27 cellular contexts compared by ENCODE assay signal in the genomic region with DNA sequence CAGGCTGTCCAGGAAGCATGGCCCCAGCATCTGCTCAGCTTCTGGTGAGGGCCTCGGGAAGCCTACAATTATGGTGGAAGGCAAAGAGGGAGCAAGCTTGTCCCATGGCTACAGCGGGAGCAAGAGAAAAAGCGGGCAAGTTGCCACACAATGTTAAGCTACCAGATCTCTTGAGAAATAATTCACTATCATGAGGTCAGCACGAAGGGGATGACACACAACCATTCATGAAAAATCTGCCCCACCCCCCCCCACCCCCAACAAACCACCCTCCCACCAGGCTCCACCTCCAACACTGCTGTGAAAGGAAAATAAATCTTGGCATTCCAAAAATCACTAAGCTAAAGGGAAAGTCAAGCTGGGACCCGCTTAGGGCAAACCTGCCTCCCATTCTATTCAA.
DNase-seq lines count a peak whose midpoint lies in the region; ATAC-seq, FAIRE-seq and TF ChIP-seq lines count a peak whose summit lies in the region.
"Had no signal": no experiment of that assay in that cellular context is flagged by ENCODE, and none has a peak within 500 bp of the region (broad histone marks: within the 10 kb centered on the region; RNA-seq: fewer than 3 reads in every experiment).

No MANE protein-coding gene starts in this region.

- intact Hi-C loops in right lobe of liver (cut with DNase I) (no loop called here), HepG2 (cut with micrococcal nuclease; ENCODE audit: unreplicated experiment) (no loop called here)

- no peak overlapping the region for H3K4me2 ChIP-seq in HepG2 (ENCODE audit: low read depth, low read length)
- H3K4me2 ChIP-seq: BLaER1, SK-N-SH had no signal

- H3K27ac ChIP-seq in right lobe of liver (no peak overlapping the region), HepG2 (ENCODE audit: extremely low read length, insufficient read depth, low read length) (no peak overlapping the region), foreskin keratinocyte (no peak overlapping the region)
- H3K27ac ChIP-seq: BLaER1 had no signal

- no peak for FAIRE-seq in HepG2 (lab: Jason Lieb, UNC)
- FAIRE-seq: G401.6, GM12878 had no signal

- no peak overlapping the region for H3K4me3 ChIP-seq in right lobe of liver
- no peak overlapping the region for H3K4me3 ChIP-seq in HepG2 (replicated peaks in 1 of 3; ENCODE audit: insufficient read depth in 1 of 3, low read depth in 2 of 3, low read length in 3 of 3)
- H3K4me3 ChIP-seq in cardiac fibroblast (replicated peaks in 1 of 2; ENCODE audit: low read depth in 2 of 2, low read length in 2 of 2) = no peak overlapping the region
- H3K4me3 ChIP-seq: BLaER1, GM12878, HAP-1 had no signal

- in situ Hi-C loops in HepG2 (cut with HindIII; ENCODE audit: extremely low pct_ligation_motif_present, low pct_unique_long_range_greater_than_20kb) = no loop called here

- TF ChIP-seq CTCF in right lobe of liver (IDR thresholded peaks at IDR 0.05) (no peak), HepG2 (CRISPR knock-in tag; IDR thresholded peaks at IDR 0.05) (no peak), cardiac fibroblast (IDR thresholded peaks at IDR 0.05; ENCODE audit: low read depth, low read length) (no peak), foreskin keratinocyte (conservative IDR thresholded peaks at IDR 0.05) (no peak)

- H3K9me3 ChIP-seq in right lobe of liver (no peaks in the 10 kb centered on the region), HepG2 (ENCODE audit: low read length) (no peaks in the 10 kb centered on the region)
- H3K9me3 ChIP-seq: BLaER1, HAP-1, SK-N-SH had no signal

- peaks cover 0 to 26% (median 12%) of the 10 kb centered on the region in 4 donors for H3K4me1 ChIP-seq in right lobe of liver
- peaks cover 31% of the 10 kb centered on the region for H3K4me1 ChIP-seq in HepG2 (ENCODE audit: insufficient read depth, low read length)
- no peaks in the 10 kb centered on the region for H3K4me1 ChIP-seq in foreskin keratinocyte
- H3K4me1 ChIP-seq: BLaER1, HAP-1 had no signal

- POLR2A ChIA-PET in HepG2 (lab: Yijun Ruan, JAX) = no interaction called here

- ATAC-seq in right lobe of liver (peak in 3 of 4 donors; percentile 18 to 23 (median 18)), HepG2 (no peak), foreskin keratinocyte (peak; percentile 27), GM21825 (IDR thresholded peaks at IDR 0.05; ENCODE audit: unreplicated experiment) (no peak), HG03378 (IDR thresholded peaks at IDR 0.05; ENCODE audit: unreplicated experiment) (no peak)
- ATAC-seq: Panc1 had no signal

- H3K9ac ChIP-seq in HepG2 (ENCODE audit: insufficient read depth, low read depth, low read length) = no peak overlapping the region
- H3K9ac ChIP-seq: BLaER1, SK-N-SH had no signal

- H3K36me3 ChIP-seq in right lobe of liver (no peaks in the 10 kb centered on the region), HepG2 (replicated peaks in 1 of 2; ENCODE audit: control insufficient read depth in 1 of 2, insufficient read depth in 2 of 2, low read length in 2 of 2) (no peaks in the 10 kb centered on the region)
- H3K36me3 ChIP-seq: BLaER1, HAP-1 had no signal

- CTCF ChIA-PET in HepG2 (lab: Yijun Ruan, JAX; ENCODE audit: low intra/inter-chr PET ratio, low total read pairs) = no interaction called here

- DNase-seq in right lobe of liver (peak in 1 of 3 donors; percentile 21), HepG2 (ENCODE audit: low spot score) (no peak), cardiac fibroblast (ENCODE audit: low read depth in 2 of 2) (peak; percentile 11 to 34), foreskin keratinocyte (peak in 1 of 2 donors; percentile 39)
- DNase-seq in stimulated activated CD4-positive, alpha-beta T cell treated with anti-CD3 and anti-CD28 coated beads, Interleukin-2, amount 100 ng/mL, for 24 hours = no peak
- DNase-seq: CD4-positive, CD25-positive, alpha-beta regulatory T cell; DMS153; GOT3; HFFc6; IMR-90; KG1; NCI-H1048; NCI-H1417; NCI-H187; NCI-H2081 treated with DMSO at 0.1 percent for 48 hours; NCI-H2171; NCI-H226; NCI-H510A; NCI-H69; SK-N-SH had no signal

- H3K27me3 ChIP-seq in right lobe of liver = no peaks in the 10 kb centered on the region
- no peaks in the 10 kb centered on the region for H3K27me3 ChIP-seq in HepG2 (ENCODE audit: control insufficient read depth in 1 of 2, insufficient read depth in 2 of 2, low read length in 2 of 2)
- H3K27me3 ChIP-seq in foreskin keratinocyte = no peaks in the 10 kb centered on the region
- H3K27me3 ChIP-seq: BLaER1 had no signal

- TF ChIP-seq EP300 in HepG2 (IDR thresholded peaks at IDR 0.05; ENCODE audit: low read depth in 2 of 2, low read length in 2 of 2) (no peak), HepG2 (CRISPR knock-in tag; IDR thresholded peaks at IDR 0.05; ENCODE audit: borderline replicate concordance) (no peak)

- BruUV-seq in HepG2 (replicated peaks; lab: Mats Ljungman, UMichigan) = no TSS peak

- no peak overlapping the region for H2AFZ ChIP-seq in HepG2 (ENCODE audit: low read length)

- no peak for TF ChIP-seq RAD21 in HepG2 (CRISPR knock-in tag; IDR thresholded peaks at IDR 0.05)

- TF ChIP-seq POLR2A in right lobe of liver (IDR thresholded peaks at IDR 0.05) = no peak
- no peak for TF ChIP-seq POLR2A in HepG2 (IDR thresholded peaks at IDR 0.05; ENCODE audit: insufficient read depth in 1 of 2, low read depth in 2 of 2, low read length in 2 of 2)

- no peaks in the 10 kb centered on the region for H3K79me2 ChIP-seq in HepG2 (ENCODE audit: insufficient read depth, low read length)

- 61% methylated on average over 5 of the region's 5 CpGs for WGBS in right lobe of liver (ENCODE audit: insufficient coverage, low coverage, low lambda C conversion rate, missing lambda C conversion rate)
- WGBS in HepG2 (ENCODE audit: low lambda C conversion rate) = 64% methylated on average over 5 of the region's 5 CpGs

- H4K20me1 ChIP-seq in HepG2 (ENCODE audit: insufficient read depth, low read length) = no peaks in the 10 kb centered on the region
- H4K20me1 ChIP-seq: BLaER1 had no signal

TF ChIP-seq in HepG2, 621 proteins besides CTCF, POLR2A, EP300 and RAD21 (continues in another document):
- TF ChIP-seq, protein P1, sequence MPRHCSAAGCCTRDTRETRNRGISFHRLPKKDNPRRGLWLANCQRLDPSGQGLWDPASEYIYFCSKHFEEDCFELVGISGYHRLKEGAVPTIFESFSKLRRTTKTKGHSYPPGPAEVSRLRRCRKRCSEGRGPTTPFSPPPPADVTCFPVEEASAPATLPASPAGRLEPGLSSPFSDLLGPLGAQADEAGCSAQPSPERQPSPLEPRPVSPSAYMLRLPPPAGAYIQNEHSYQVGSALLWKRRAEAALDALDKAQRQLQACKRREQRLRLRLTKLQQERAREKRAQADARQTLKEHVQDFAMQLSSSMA (CRISPR knock-in tag; IDR thresholded peaks at IDR 0.05) = no peak
- TF ChIP-seq, protein P2, sequence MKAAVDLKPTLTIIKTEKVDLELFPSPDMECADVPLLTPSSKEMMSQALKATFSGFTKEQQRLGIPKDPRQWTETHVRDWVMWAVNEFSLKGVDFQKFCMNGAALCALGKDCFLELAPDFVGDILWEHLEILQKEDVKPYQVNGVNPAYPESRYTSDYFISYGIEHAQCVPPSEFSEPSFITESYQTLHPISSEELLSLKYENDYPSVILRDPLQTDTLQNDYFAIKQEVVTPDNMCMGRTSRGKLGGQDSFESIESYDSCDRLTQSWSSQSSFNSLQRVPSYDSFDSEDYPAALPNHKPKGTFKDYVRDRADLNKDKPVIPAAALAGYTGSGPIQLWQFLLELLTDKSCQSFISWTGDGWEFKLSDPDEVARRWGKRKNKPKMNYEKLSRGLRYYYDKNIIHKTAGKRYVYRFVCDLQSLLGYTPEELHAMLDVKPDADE (CRISPR knock-in tag; IDR thresholded peaks at IDR 0.05) = no peak
- TF ChIP-seq, protein P3, sequence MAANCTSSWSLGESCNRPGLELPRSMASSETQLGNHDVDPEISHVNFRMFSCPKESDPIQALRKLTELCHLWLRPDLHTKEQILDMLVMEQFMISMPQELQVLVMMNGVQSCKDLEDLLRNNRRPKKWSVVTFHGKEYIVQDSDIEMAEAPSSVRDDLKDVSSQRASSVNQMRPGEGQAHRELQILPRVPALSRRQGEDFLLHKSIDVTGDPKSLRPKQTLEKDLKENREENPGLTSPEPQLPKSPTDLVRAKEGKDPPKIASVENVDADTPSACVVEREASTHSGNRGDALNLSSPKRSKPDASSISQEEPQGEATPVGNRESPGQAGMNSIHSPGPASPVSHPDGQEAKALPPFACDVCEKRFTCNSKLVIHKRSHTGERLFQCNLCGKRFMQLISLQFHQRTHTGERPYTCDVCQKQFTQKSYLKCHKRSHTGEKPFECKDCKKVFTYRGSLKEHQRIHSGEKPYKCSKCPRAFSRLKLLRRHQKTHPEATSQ (CRISPR knock-in tag; IDR thresholded peaks at IDR 0.05; ENCODE audit: borderline replicate concordance) = no peak
- TF ChIP-seq EHMT2 (IDR thresholded peaks at IDR 0.05; ENCODE audit: borderline replicate concordance, low read depth, low read length) (no peak), GABPB1 (CRISPR knock-in tag; IDR thresholded peaks at IDR 0.05) (no peak), SMARCC2 (IDR thresholded peaks at IDR 0.05) (no peak), EZH2 (conservative IDR thresholded peaks at IDR 0.05; ENCODE audit: low read depth, low read length) (no peak), NFKB2 (CRISPR knock-in tag; IDR thresholded peaks at IDR 0.05; ENCODE audit: borderline replicate concordance) (no peak), ZNF772 (CRISPR knock-in tag; IDR thresholded peaks at IDR 0.05) (no peak)
- TF ChIP-seq, protein P4, sequence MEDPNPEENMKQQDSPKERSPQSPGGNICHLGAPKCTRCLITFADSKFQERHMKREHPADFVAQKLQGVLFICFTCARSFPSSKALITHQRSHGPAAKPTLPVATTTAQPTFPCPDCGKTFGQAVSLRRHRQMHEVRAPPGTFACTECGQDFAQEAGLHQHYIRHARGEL (CRISPR knock-in tag; IDR thresholded peaks at IDR 0.05) = no peak
- TF ChIP-seq, protein P5, sequence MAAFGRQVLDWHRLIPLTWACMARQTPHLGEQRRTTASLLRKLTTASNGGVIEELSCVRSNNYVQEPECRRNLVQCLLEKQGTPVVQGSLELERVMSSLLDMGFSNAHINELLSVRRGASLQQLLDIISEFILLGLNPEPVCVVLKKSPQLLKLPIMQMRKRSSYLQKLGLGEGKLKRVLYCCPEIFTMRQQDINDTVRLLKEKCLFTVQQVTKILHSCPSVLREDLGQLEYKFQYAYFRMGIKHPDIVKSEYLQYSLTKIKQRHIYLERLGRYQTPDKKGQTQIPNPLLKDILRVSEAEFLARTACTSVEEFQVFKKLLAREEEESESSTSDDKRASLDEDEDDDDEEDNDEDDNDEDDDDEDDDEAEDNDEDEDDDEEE (CRISPR knock-in tag; IDR thresholded peaks at IDR 0.05) = no peak
- TF ChIP-seq, protein P6, sequence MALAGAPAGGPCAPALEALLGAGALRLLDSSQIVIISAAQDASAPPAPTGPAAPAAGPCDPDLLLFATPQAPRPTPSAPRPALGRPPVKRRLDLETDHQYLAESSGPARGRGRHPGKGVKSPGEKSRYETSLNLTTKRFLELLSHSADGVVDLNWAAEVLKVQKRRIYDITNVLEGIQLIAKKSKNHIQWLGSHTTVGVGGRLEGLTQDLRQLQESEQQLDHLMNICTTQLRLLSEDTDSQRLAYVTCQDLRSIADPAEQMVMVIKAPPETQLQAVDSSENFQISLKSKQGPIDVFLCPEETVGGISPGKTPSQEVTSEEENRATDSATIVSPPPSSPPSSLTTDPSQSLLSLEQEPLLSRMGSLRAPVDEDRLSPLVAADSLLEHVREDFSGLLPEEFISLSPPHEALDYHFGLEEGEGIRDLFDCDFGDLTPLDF (CRISPR knock-in tag; IDR thresholded peaks at IDR 0.05) = no peak

Comparison
In these comparisons a context has a peak if more than half of its experiments do, and no peak if none do; other contexts are left out.
1. ATAC-seq: peak in right lobe of liver (3 of 4) and foreskin keratinocyte (single experiment); none in HepG2 (single experiment), GM21825 (single experiment) and HG03378 (single experiment).
2. DNase-seq: peak in cardiac fibroblast (2 of 2); none in HepG2 (single experiment) and stimulated activated CD4-positive, alpha-beta T cell treated with anti-CD3 and anti-CD28 coated beads, Interleukin-2, amount 100 ng/mL, for 24 hours (0 of 2).